Comparison of ENCODE assay signal across 8 cellular contexts in the genomic region with DNA sequence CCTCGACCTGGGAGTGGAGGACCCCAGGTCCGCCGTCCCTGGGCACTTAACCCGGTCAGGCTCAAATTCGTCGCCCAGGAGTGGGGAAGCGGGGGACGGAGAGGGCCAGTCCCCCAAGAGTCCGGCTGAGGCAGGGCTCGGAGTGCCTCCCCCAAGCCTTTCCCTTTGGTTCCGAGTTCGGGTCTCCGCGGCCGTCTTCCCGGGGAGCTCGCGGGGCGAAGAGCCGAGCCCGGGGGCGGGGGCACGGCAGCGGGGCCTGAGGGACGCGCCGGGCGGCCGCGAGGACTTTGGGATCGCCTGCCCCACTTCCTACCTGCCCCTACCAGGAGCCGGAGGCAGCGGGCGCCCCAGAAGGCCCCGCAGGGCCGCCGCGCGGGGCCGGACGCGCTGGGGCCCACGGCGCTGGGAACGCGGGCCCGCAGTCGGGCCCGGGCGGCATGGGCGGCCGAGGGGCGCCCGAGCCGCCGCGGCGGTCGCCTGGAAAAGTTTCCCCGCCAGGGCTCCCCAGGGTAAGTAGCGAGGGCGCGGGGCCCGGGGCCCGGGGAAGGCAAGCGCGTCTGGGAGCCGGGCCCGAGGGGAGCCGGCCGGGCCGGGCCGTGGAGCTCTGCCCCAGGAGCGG. TPM values are rescaled to one million over a fixed set of nuclear protein-coding genes. Genes with fewer than 3 reads are reported as not detected.
A peak's percentile ranks its signal among the peaks of the same experiment; 100 is the strongest.
DNase-seq lines count a peak whose midpoint lies in the region; ATAC-seq and TF ChIP-seq lines count a peak whose summit lies in the region.

No MANE protein-coding gene starts in this region.

- peaks cover 16% of the 10 kb centered on the region for H3K27me3 Mint-ChIP-seq in central memory CD8-positive, alpha-beta T cell

- peak overlapping the region; percentile 88 for H3K27ac ChIP-seq in RWPE1
- H3K27ac ChIP-seq in temporal lobe (ENCODE audit: low read depth, low read length) = peak overlapping the region; percentile 56

- H3K9me3 Mint-ChIP-seq in central memory CD8-positive, alpha-beta T cell = no peaks in the 10 kb centered on the region

- peak overlapping the region; percentile 94 for H3K27ac Mint-ChIP-seq in central memory CD8-positive, alpha-beta T cell (ENCODE audit: low read depth)

- ATAC-seq in GM19324 (IDR thresholded peaks at IDR 0.05; ENCODE audit: low FRiP score, unreplicated experiment) (peak; percentile 37), GM21825 (IDR thresholded peaks at IDR 0.05; ENCODE audit: unreplicated experiment) (no peak)
- ATAC-seq in central memory CD8-positive, alpha-beta T cell (replicated peaks; ENCODE audit: extremely low read depth, poor library complexity, severe bottlenecking) = peak; percentile 61

- TF ChIP-seq CTCF in RWPE1 (conservative IDR thresholded peaks at IDR 0.05; ENCODE audit: low read depth) = no peak
- TF ChIP-seq CTCF in lower leg skin (IDR thresholded peaks at IDR 0.05) = no peak

- POLR2A ChIA-PET in RWPE1 (lab: Yijun Ruan, JAX; ENCODE audit: low non-redundant PET) = interaction anchor here (1.1 kb wide), 1 partner anchor 11 kb away, joined by 3 read pairs; no protein-coding TSS in a partner anchor

- peaks cover 38% of the 10 kb centered on the region for H3K4me1 Mint-ChIP-seq in central memory CD8-positive, alpha-beta T cell

- peak overlapping the region; percentile 84 for H3K4me3 ChIP-seq in lower leg skin (ENCODE audit: low read depth, poor library complexity, severe bottlenecking)

- H3K36me3 Mint-ChIP-seq in central memory CD8-positive, alpha-beta T cell (ENCODE audit: insufficient read depth) = peaks cover 14% of the 10 kb centered on the region

- peak; percentile 60 for DNase-seq in AG08396 (ENCODE audit: low spot score)
- DNase-seq in RWPE1 (ENCODE audit: low spot score) = peak; percentile 44
- DNase-seq in central memory CD8-positive, alpha-beta T cell (ENCODE audit: low spot score in 2 of 2) = peak in 1 of 2 donors; percentile 23
- peak in 1 of 2 donors; percentile 89 for DNase-seq in lower leg skin (ENCODE audit: low spot score in 2 of 2)
- DNase-seq in Kasumi-1 (lab: John Stamatoyannopoulos, UW) = no peak

- TF ChIP-seq POLR2A in lower leg skin (IDR thresholded peaks at IDR 0.05) = no peak

- intact Hi-C loops in lower leg skin (cut with DNase I; ENCODE audit: low total_unique reads) = no loop called here

- H3K4me3 Mint-ChIP-seq in central memory CD8-positive, alpha-beta T cell = peak overlapping the region; percentile 90

- WGBS in lower leg skin, 2 donors = 0 to 3% methylated on average over 6 to 26 of the region's 74 CpGs

- CTCF ChIA-PET in RWPE1 (lab: Yijun Ruan, JAX) = interaction anchor here (0.7 to 1.1 kb wide), 3 partner anchors 15 to 241 kb away, joined by 3 to 6 read pairs (median 6); no protein-coding TSS in a partner anchor

RNA-seq across cellular contexts. Expression of gene FURIN, which starts 2.8 kb away (rescaled TPM):
- total RNA-seq in lower leg skin = 100 to 1,000 TPM; 114 to 163 (median 149) TPM
- 14.8 TPM for total RNA-seq in temporal lobe

RNA-seq across cellular contexts. Expression of gene FES, which starts 13.1 kb away (rescaled TPM):
- total RNA-seq in lower leg skin (10 to 100 TPM in 2 of 4 donors, 1 to 10 TPM in 2; 3.6 to 17.9 (median 11.0) TPM), temporal lobe (3.7 TPM)

RNA-seq across cellular contexts. Expression of gene MAN2A2, which starts 31.9 kb away (rescaled TPM):
- total RNA-seq in lower leg skin (10 to 100 TPM; 21.8 to 43.5 (median 27.4) TPM), temporal lobe (24.3 TPM)

Comparison
In these comparisons a context has a peak if more than half of its experiments do, and no peak if none do; other contexts are left out.
1. DNase-seq: peak in AG08396 (single experiment) and RWPE1 (single experiment); none in Kasumi-1 (0 of 2).